11 cellular contexts compared by ENCODE assay signal in the genomic region with DNA sequence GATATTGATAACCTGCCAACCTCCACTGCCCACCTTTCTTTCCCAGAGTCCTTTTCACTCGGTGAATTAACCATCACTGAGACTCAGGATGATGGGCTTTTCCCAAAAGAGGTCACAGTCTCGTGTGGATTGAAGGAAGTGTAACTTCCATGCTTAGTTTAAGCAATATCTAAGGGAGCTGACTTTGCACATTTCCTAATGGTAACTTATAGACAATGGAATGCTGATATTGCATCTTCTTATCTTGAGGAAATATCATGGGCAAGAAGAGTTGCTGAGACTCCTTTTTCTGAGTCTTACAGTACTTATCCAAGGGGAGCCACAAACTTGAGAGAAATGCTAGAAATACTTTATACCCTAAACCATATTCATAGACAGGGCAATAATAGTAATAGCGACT. TPM values are rescaled to one million over a fixed set of nuclear protein-coding genes. Genes with fewer than 3 reads are reported as not detected.
"Had no signal": no experiment of that assay in that cellular context is flagged by ENCODE, and none has a peak within 500 bp of the region (broad histone marks: within the 10 kb centered on the region; RNA-seq: fewer than 3 reads in every experiment).

No MANE protein-coding gene starts in this region.

- ATAC-seq: HCT116 had no signal

- H3K4me3 ChIP-seq: GM23248, HAP-1 had no signal

- H3K4me1 Mint-ChIP-seq: IgD-negative memory B cell had no signal

- H3K9ac ChIP-seq: GM23248 had no signal

- DNase-seq: GM23248, GOT3, H7, HFFc6, KG1 had no signal

- H3K9me3 ChIP-seq: HAP-1 had no signal

- H3K4me1 ChIP-seq: HAP-1 had no signal

- H3K27ac Mint-ChIP-seq: HFFc6, IgD-negative memory B cell had no signal

- H2AFZ ChIP-seq: GM23248 had no signal

- H3K36me3 ChIP-seq: HAP-1 had no signal

- H3K36me3 Mint-ChIP-seq: IgD-negative memory B cell had no signal

- H3K4me3 Mint-ChIP-seq: HFFc6, IgD-negative memory B cell had no signal

- H3K9me3 Mint-ChIP-seq: HFFc6, IgD-negative memory B cell had no signal

- H3K27ac ChIP-seq: GM23248, HL-60 had no signal

RNA-seq across cellular contexts. Expression of a gene that starts 8.8 kb away (rescaled TPM):
- total RNA-seq: GM23248, H4, H7, HFFc6, HT1080 had no signal
- polyA plus RNA-seq: GM23248, IgD-negative memory B cell had no signal
